ENCODE assay signal across 11 cellular contexts in the genomic region with DNA sequence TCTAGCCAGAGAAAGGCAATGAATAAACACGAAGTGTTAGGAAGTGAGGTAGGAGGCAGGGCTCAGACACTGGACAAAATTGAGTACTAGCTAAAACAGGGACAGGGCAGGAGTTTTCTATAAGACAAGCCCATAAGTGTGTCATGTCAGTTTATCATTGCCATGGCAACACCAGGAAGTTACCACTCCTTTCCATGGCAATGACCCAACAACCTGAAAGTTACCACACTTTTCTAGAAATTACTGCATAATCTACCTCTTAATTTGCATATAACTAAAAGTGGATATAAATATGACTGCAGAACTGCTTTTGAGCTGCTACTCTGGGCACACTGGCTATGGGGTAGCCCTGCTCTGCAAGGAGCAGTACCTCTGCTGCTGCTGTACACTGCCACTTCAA.
DNase-seq lines count a peak whose midpoint lies in the region; ATAC-seq and TF ChIP-seq lines count a peak whose summit lies in the region.
"Had no signal": no experiment of that assay in that cellular context is flagged by ENCODE, and none has a peak within 500 bp of the region (broad histone marks: within the 10 kb centered on the region; RNA-seq: fewer than 3 reads in every experiment).

No MANE protein-coding gene starts in this region.

- peaks cover 3% of the 10 kb centered on the region for H3K36me3 Mint-ChIP-seq in type B pancreatic cell

- peak; percentile 93 for ATAC-seq in GM19351 (IDR thresholded peaks at IDR 0.05; ENCODE audit: unreplicated experiment)
- peak; percentile 91 for ATAC-seq in HG02885 (IDR thresholded peaks at IDR 0.05; ENCODE audit: poor library complexity, unreplicated experiment)

- no peak for TF ChIP-seq CTCF in LNCaP clone FGC (IDR thresholded peaks at IDR 0.05; ENCODE audit: control insufficient read depth, extremely low read depth, insufficient read depth)
- no peak for TF ChIP-seq CTCF in type B pancreatic cell (conservative IDR thresholded peaks at IDR 0.05)

- H3K4me3 Mint-ChIP-seq in type B pancreatic cell = no peak overlapping the region

- no peaks in the 10 kb centered on the region for H3K4me1 Mint-ChIP-seq in type B pancreatic cell (ENCODE audit: unreplicated experiment)

- no peaks in the 10 kb centered on the region for H3K27me3 Mint-ChIP-seq in type B pancreatic cell

- no peak overlapping the region for H3K27ac Mint-ChIP-seq in type B pancreatic cell

- no peaks in the 10 kb centered on the region for H3K9me3 Mint-ChIP-seq in type B pancreatic cell

- no peak overlapping the region for H3K27ac ChIP-seq in substantia nigra (ENCODE audit: low read depth, low read length, poor library complexity, severe bottlenecking)
- H3K27ac ChIP-seq: coronary artery, testis had no signal

- no peak overlapping the region for H3K4me3 ChIP-seq in LNCaP clone FGC (ENCODE audit: low read depth, low read length)
- H3K4me3 ChIP-seq: coronary artery, testis had no signal

- DNase-seq in Daoy (ENCODE audit: low read depth) (peak; percentile 6), LNCaP clone FGC (ENCODE audit: low read depth) (peak; percentile 15), type B pancreatic cell (ENCODE audit: extremely low spot score, unreplicated experiment) (no peak), substantia nigra (lab: John Stamatoyannopoulos, UW) (no peak), NOMO-1 treated with DMSO at 0.1 percent for 48 hours (lab: John Stamatoyannopoulos, UW; ENCODE audit: unreplicated experiment) (no peak), KG1 (lab: John Stamatoyannopoulos, UW) (no peak)
- DNase-seq: NCI-H510A treated with DMSO at 0.1 percent for 48 hours, testis had no signal

Comparison
In these comparisons a context has a peak if more than half of its experiments do, and no peak if none do; other contexts are left out.
1. DNase-seq: peak in Daoy (single experiment) and LNCaP clone FGC (single experiment); none in type B pancreatic cell (single experiment), substantia nigra (0 of 49), NOMO-1 treated with DMSO at 0.1 percent for 48 hours (single experiment) and KG1 (single experiment).